Comparison of ENCODE assay signal across 27 cellular contexts in genomic region chr5:67073045-67073444, GRCh38.
"Had no signal": no experiment of that assay in that cellular context is flagged by ENCODE, and none has a peak within 500 bp of the region (broad histone marks: within the 10 kb centered on the region; RNA-seq: fewer than 3 reads in every experiment).

No MANE protein-coding gene starts in this region.

- H3K4me1 ChIP-seq: pancreas, right lobe of liver had no signal

- H3K27me3 ChIP-seq: dorsolateral prefrontal cortex, gastroesophageal sphincter, heart right ventricle, neutrophil, pancreas, right lobe of liver, stomach, tibial artery had no signal

- DNase-seq: dorsolateral prefrontal cortex; effector CD4-positive, alpha-beta T cell; foreskin fibroblast; glutamatergic neuron; hypothalamus; immature natural killer cell; islet precursor cell; kidney glomerular epithelial cell; mesenchymal stem cell; mucosa of descending colon; naive B cell; retina; right lobe of liver; stimulated activated CD4-positive, alpha-beta T cell treated with anti-CD3 and anti-CD28 coated beads, Interleukin-12 subunit alpha, Interleukin-12 subunit beta, amount 100 ng/mL, for 4 hours; stimulated activated CD4-positive, alpha-beta T cell treated with anti-CD3 and anti-CD28 coated beads, Interleukin-1b, Interleukin-23, amount 100 ng/mL, for 48 hours; stimulated activated CD4-positive, alpha-beta T cell treated with anti-CD3 and anti-CD28 coated beads, Interleukin-4, amount 100 ng/mL, for 1 hour; stimulated activated CD8-positive, alpha-beta memory T cell treated with anti-CD3 and anti-CD28 coated beads, Interleukin-4, amount 100 ng/mL, for 48 hours; stimulated activated naive CD4-positive, alpha-beta T cell; stomach; tibial artery had no signal

- H3K4me3 ChIP-seq: dorsolateral prefrontal cortex, gastroesophageal sphincter, heart right ventricle, mucosa of descending colon, pancreas, right lobe of liver, smooth muscle cell, stomach, tibial artery had no signal

- H3K9me3 ChIP-seq: gastroesophageal sphincter, heart right ventricle, mucosa of descending colon, neutrophil, pancreas, right lobe of liver, stomach, tibial artery had no signal

- H3K36me3 ChIP-seq: gastroesophageal sphincter, heart right ventricle, neutrophil, pancreas, right lobe of liver, stomach, tibial artery had no signal

- H3K27ac ChIP-seq: dorsolateral prefrontal cortex, gastroesophageal sphincter, heart right ventricle, neutrophil, pancreas, right lobe of liver, stomach, tibial artery had no signal

- ATAC-seq: esophagus mucosa; gastroesophageal sphincter; heart right ventricle; natural killer cell treated with Interleukin-12 subunit alpha and Interleukin-12 subunit beta and Interleukin-15 and Interleukin-18, amount 100 ng/mL, for 72 hours; pancreas; right lobe of liver had no signal
